In genomic region chr7:56051339-56052191, GRCh38 we compare ENCODE assay signal across 8 cellular contexts. TPM values are rescaled to one million over a fixed set of nuclear protein-coding genes. Genes with fewer than 3 reads are reported as not detected.
DNase-seq lines count a peak whose midpoint lies in the region; ATAC-seq and TF ChIP-seq lines count a peak whose summit lies in the region.

TSS of gene CCT6A (plus strand) at chr7:56051765. CDS start at chr7:56051849, 84 bp downstream.
TSS of gene PSPH (minus strand) at chr7:56051444. CDS start at chr7:56021212, 30,232 bp downstream.

- H3K4me1 Mint-ChIP-seq in activated T-helper 2 cell treated with anti-CD3 and anti-CD28 coated beads, Interferon-gamma antibody, Interleukin-2, Interleukin-4, amounts not matched to agents 10 μg/mL and 5 μg/mL and 100 μg/mL, durations not matched to agents 14 hours and 24 hours and 36 hours (ENCODE audit: low read depth): peaks cover 36% of the 10 kb centered on the region
- H3K4me1 Mint-ChIP-seq in natural killer cell treated with Interleukin-12 subunit alpha and Interleukin-12 subunit beta and Interleukin-15 and Interleukin-18, amount 100 ng/mL, for 72 hours (ENCODE audit: low read depth in 2 of 2): peaks cover 17 to 31% of the 10 kb centered on the region in 2 donors

- H3K36me3 Mint-ChIP-seq in activated T-helper 2 cell treated with anti-CD3 and anti-CD28 coated beads, Interferon-gamma antibody, Interleukin-2, Interleukin-4, amounts not matched to agents 10 μg/mL and 5 μg/mL and 100 μg/mL, durations not matched to agents 14 hours and 24 hours and 36 hours (ENCODE audit: low read depth): peaks cover 51% of the 10 kb centered on the region
- peaks cover 27% of the 10 kb centered on the region for H3K36me3 Mint-ChIP-seq in natural killer cell treated with Interleukin-12 subunit alpha and Interleukin-12 subunit beta and Interleukin-15 and Interleukin-18, amount 100 ng/mL, for 72 hours

- DNase-seq in EH (ENCODE audit: low read depth) (peak; percentile 99), H4 (ENCODE audit: low spot score) (peak; percentile 100), LoVo (ENCODE audit: low spot score) (peak; percentile 100), RWPE2 (ENCODE audit: low spot score) (peak; percentile 97), fibroblast of peridontal ligament (ENCODE audit: extremely low read depth) (peak; percentile 97)
- peak; percentile 87 for DNase-seq in activated T-helper 2 cell treated with anti-CD3 and anti-CD28 coated beads, Interferon-gamma antibody, Interleukin-2, Interleukin-4, amounts not matched to agents 10 μg/mL and 5 μg/mL and 100 μg/mL, durations not matched to agents 14 hours and 24 hours and 36 hours (ENCODE audit: low spot score)
- peak; percentile 95 for DNase-seq in natural killer cell treated with Interleukin-12 subunit alpha and Interleukin-12 subunit beta and Interleukin-15 and Interleukin-18, amount 100 ng/mL, for 72 hours (ENCODE audit: low spot score)
- DNase-seq in stimulated activated naive CD8-positive, alpha-beta T cell treated with anti-CD3 and anti-CD28 coated beads, Interleukin-15, Interleukin-2, amounts not matched to agents 100 U/mL and 50 U/mL, for 24 hours: peak; percentile 95

- H3K27ac ChIP-seq in RWPE2 (ENCODE audit: poor library complexity, severe bottlenecking): peak within 1 kb of the TSS; percentile 60

- H3K27ac Mint-ChIP-seq in activated T-helper 2 cell treated with anti-CD3 and anti-CD28 coated beads, Interferon-gamma antibody, Interleukin-2, Interleukin-4, amounts not matched to agents 10 μg/mL and 5 μg/mL and 100 μg/mL, durations not matched to agents 14 hours and 24 hours and 36 hours: peak within 1 kb of the TSS; percentile 93
- peak within 1 kb of the TSS; percentile 74 to 87 for H3K27ac Mint-ChIP-seq in natural killer cell treated with Interleukin-12 subunit alpha and Interleukin-12 subunit beta and Interleukin-15 and Interleukin-18, amount 100 ng/mL, for 72 hours

- no peaks in the 10 kb centered on the region for H3K9me3 Mint-ChIP-seq in activated T-helper 2 cell treated with anti-CD3 and anti-CD28 coated beads, Interferon-gamma antibody, Interleukin-2, Interleukin-4, amounts not matched to agents 10 μg/mL and 5 μg/mL and 100 μg/mL, durations not matched to agents 14 hours and 24 hours and 36 hours
- H3K9me3 Mint-ChIP-seq in natural killer cell treated with Interleukin-12 subunit alpha and Interleukin-12 subunit beta and Interleukin-15 and Interleukin-18, amount 100 ng/mL, for 72 hours: no peaks in the 10 kb centered on the region

- H3K27me3 ChIP-seq in RWPE2 (ENCODE audit: insufficient read depth, poor library complexity, severe bottlenecking): no peaks in the 10 kb centered on the region

- peak within 1 kb of the TSS; percentile 75 for H3K4me3 ChIP-seq in RWPE2 (ENCODE audit: severe bottlenecking)

- TF ChIP-seq CTCF in RWPE2 (IDR thresholded peaks at IDR 0.05; ENCODE audit: poor library complexity, severe bottlenecking): no peak

- peak; percentile 93 for ATAC-seq in RWPE2 (ENCODE audit: low read depth)
- ATAC-seq in natural killer cell treated with Interleukin-12 subunit alpha and Interleukin-12 subunit beta and Interleukin-15 and Interleukin-18, amount 100 ng/mL, for 72 hours: peak; percentile 98 to 99
- peak; percentile 95 for ATAC-seq in stimulated activated naive CD8-positive, alpha-beta T cell treated with anti-CD3 and anti-CD28 coated beads, Interleukin-15, Interleukin-2, amounts not matched to agents 100 U/mL and 50 U/mL, for 24 hours

- H3K9me3 ChIP-seq in RWPE2 (ENCODE audit: severe bottlenecking): no peaks in the 10 kb centered on the region

- peak within 1 kb of the TSS; percentile 95 for H3K4me3 Mint-ChIP-seq in activated T-helper 2 cell treated with anti-CD3 and anti-CD28 coated beads, Interferon-gamma antibody, Interleukin-2, Interleukin-4, amounts not matched to agents 10 μg/mL and 5 μg/mL and 100 μg/mL, durations not matched to agents 14 hours and 24 hours and 36 hours (ENCODE audit: low read depth)
- H3K4me3 Mint-ChIP-seq in natural killer cell treated with Interleukin-12 subunit alpha and Interleukin-12 subunit beta and Interleukin-15 and Interleukin-18, amount 100 ng/mL, for 72 hours: peak within 1 kb of the TSS; percentile 89

- no peaks in the 10 kb centered on the region for H3K27me3 Mint-ChIP-seq in activated T-helper 2 cell treated with anti-CD3 and anti-CD28 coated beads, Interferon-gamma antibody, Interleukin-2, Interleukin-4, amounts not matched to agents 10 μg/mL and 5 μg/mL and 100 μg/mL, durations not matched to agents 14 hours and 24 hours and 36 hours (ENCODE audit: low read depth)
- no peaks in the 10 kb centered on the region for H3K27me3 Mint-ChIP-seq in natural killer cell treated with Interleukin-12 subunit alpha and Interleukin-12 subunit beta and Interleukin-15 and Interleukin-18, amount 100 ng/mL, for 72 hours

- H3K36me3 ChIP-seq in RWPE2 (ENCODE audit: low read depth): peaks cover 43% of the 10 kb centered on the region

- peaks cover 13% of the 10 kb centered on the region for H3K4me1 ChIP-seq in RWPE2 (ENCODE audit: insufficient read depth, poor library complexity, severe bottlenecking)

- intact Hi-C loops in activated T-helper 2 cell treated with anti-CD3 and anti-CD28 coated beads, Interferon-gamma antibody, Interleukin-2, Interleukin-4, amounts not matched to agents 10 μg/mL and 5 μg/mL and 100 μg/mL, durations not matched to agents 14 hours and 24 hours and 36 hours (cut with micrococcal nuclease): loop anchor here (1.0 to 5.0 kb wide), 7 partner anchors 13 to 479 kb away; partner anchors contain the start of genes CHCHD2, MRPS17, NIPSNAP2 and SUMF2

RNA-seq across cellular contexts. Expression of gene CCT6A, which starts in this region (rescaled TPM):
- 598 and 709 TPM in 2 replicates for total RNA-seq in H4 (2014; rRNA removed; shearing (Covaris generic))
- 259 and 263 TPM in 2 replicates for total RNA-seq in activated T-helper 2 cell treated with anti-CD3 and anti-CD28 coated beads, Interferon-gamma antibody, Interleukin-2, Interleukin-4, amounts not matched to agents 10 μg/mL and 5 μg/mL and 100 μg/mL, durations not matched to agents 14 hours and 24 hours and 36 hours
- total RNA-seq in natural killer cell treated with Interleukin-12 subunit alpha and Interleukin-12 subunit beta and Interleukin-15 and Interleukin-18, amount 100 ng/mL, for 72 hours: 100 to 1,000 TPM; 188 to 277 TPM

RNA-seq across cellular contexts. Expression of gene PSPH, which starts in this region (rescaled TPM):
- total RNA-seq in H4 (2014; rRNA removed; shearing (Covaris generic)): 178 and 207 TPM in 2 replicates
- 18.4 and 20.8 TPM in 2 replicates for total RNA-seq in activated T-helper 2 cell treated with anti-CD3 and anti-CD28 coated beads, Interferon-gamma antibody, Interleukin-2, Interleukin-4, amounts not matched to agents 10 μg/mL and 5 μg/mL and 100 μg/mL, durations not matched to agents 14 hours and 24 hours and 36 hours
- 10 to 100 TPM in 1 of 2 donors, 1 to 10 TPM in 1; 9.3 to 28.8 TPM for total RNA-seq in natural killer cell treated with Interleukin-12 subunit alpha and Interleukin-12 subunit beta and Interleukin-15 and Interleukin-18, amount 100 ng/mL, for 72 hours

Comparison
In these comparisons a context has a peak if more than half of its experiments do, and no peak if none do; other contexts are left out.
1. Peak in every context shown above with its lines: DNase-seq, ATAC-seq, H3K4me3 ChIP-seq and H3K27ac ChIP-seq.